ENCODE assay signal across 20 cellular contexts in the genomic region with DNA sequence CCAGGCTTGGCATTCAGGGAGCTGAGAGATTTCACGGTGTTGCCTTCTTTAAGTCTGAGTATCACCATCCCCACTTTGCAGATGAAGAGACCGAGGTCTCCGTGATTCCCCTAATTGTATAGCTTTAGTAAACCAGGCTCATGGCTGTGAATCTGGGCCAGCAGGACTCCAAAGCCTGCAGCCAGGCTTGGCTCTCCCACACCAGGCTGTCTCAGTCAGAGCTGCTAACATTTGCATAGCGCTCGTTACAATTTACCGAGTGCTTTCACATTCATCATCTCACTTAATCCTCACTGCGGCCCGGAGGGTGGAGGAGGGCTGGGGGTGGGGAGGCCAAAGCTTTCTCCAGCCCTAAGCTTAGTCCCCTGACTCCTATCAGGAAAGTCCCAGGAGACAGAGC. TPM values are rescaled to one million over a fixed set of nuclear protein-coding genes. Genes with fewer than 3 reads are reported as not detected.
DNase-seq lines count a peak whose midpoint lies in the region; ATAC-seq, FAIRE-seq and TF ChIP-seq lines count a peak whose summit lies in the region.
"Had no signal": no experiment of that assay in that cellular context is flagged by ENCODE, and none has a peak within 500 bp of the region (broad histone marks: within the 10 kb centered on the region; RNA-seq: fewer than 3 reads in every experiment).

No MANE protein-coding gene starts in this region.

- peaks cover 6% of the 10 kb centered on the region for H3K9me3 ChIP-seq in astrocyte (ENCODE audit: insufficient read depth, low read depth, low read length)
- peaks cover 9% of the 10 kb centered on the region for H3K9me3 ChIP-seq in iPS-20b (ENCODE audit: insufficient read depth, low read depth, low read length)
- no peaks in the 10 kb centered on the region for H3K9me3 ChIP-seq in right lobe of liver
- H3K9me3 ChIP-seq: Caco-2, MG63 had no signal

- ATAC-seq in GM23338 (peak; percentile 98), right lobe of liver (no peak)
- ATAC-seq: HepG2 had no signal

- H3K4me3 ChIP-seq in GM23338, result peak overlapping the region; percentile 21
- H3K4me3 ChIP-seq in astrocyte (ENCODE audit: insufficient read depth, low read depth, low read length), result no peak overlapping the region
- H3K4me3 ChIP-seq in iPS-20b (ENCODE audit: low read length), result peak overlapping the region; percentile 37
- H3K4me3 ChIP-seq in right lobe of liver, result no peak overlapping the region
- H3K4me3 ChIP-seq: MG63, SJCRH30 had no signal

- H2AFZ ChIP-seq in GM23338 (no peak overlapping the region), astrocyte (ENCODE audit: low read depth, low read length) (no peak overlapping the region)

- 8% methylated on average over 4 of the region's 8 CpGs for whole genome bisulfite sequencing in right lobe of liver (ENCODE audit: insufficient coverage, low coverage, low lambda C conversion rate, missing lambda C conversion rate)

- no peak for TF ChIP-seq POLR2A in right lobe of liver (IDR thresholded peaks at IDR 0.05)

- H3K4me3 Mint-ChIP-seq in GM23338, result peak overlapping the region; percentile 24; the same call in 2 of the 3 replicates
- H3K4me3 Mint-ChIP-seq in astrocyte (ENCODE audit: unreplicated experiment), result no peak overlapping the region

- TF ChIP-seq CTCF in GM23338 (conservative IDR thresholded peaks at IDR 0.05; ENCODE audit: low read depth in 2 of 2) (no peak), astrocyte (IDR thresholded peaks at IDR 0.05; ENCODE audit: insufficient read depth, low read depth, low read length) (no peak), right lobe of liver (IDR thresholded peaks at IDR 0.05) (no peak)

- no peaks in the 10 kb centered on the region; the same call in 1 of the 2 replicates for H3K36me3 ChIP-seq in GM23338 (ENCODE audit: insufficient read depth)
- H3K36me3 ChIP-seq in astrocyte (ENCODE audit: insufficient read depth, low read length), result no peaks in the 10 kb centered on the region
- H3K36me3 ChIP-seq in iPS-20b (ENCODE audit: insufficient read depth, low read depth, low read length), result no peaks in the 10 kb centered on the region
- H3K36me3 ChIP-seq in right lobe of liver, result no peaks in the 10 kb centered on the region
- H3K36me3 ChIP-seq: MG63, SJCRH30 had no signal

- H4K20me1 ChIP-seq in GM23338 (replicated peaks; ENCODE audit: insufficient read depth), result no peaks in the 10 kb centered on the region
- H4K20me1 ChIP-seq in astrocyte (ENCODE audit: insufficient read depth, low read length), result no peaks in the 10 kb centered on the region

- peaks cover 55% of the 10 kb centered on the region for H3K4me1 Mint-ChIP-seq in GM23338
- H3K4me1 Mint-ChIP-seq in astrocyte (ENCODE audit: low read depth, unreplicated experiment), result no peaks in the 10 kb centered on the region

- intact Hi-C loops in right lobe of liver (cut with DNase I), result no loop called here

- H3K27me3 ChIP-seq in GM23338 (ENCODE audit: insufficient read depth) (no peaks in the 10 kb centered on the region), astrocyte (ENCODE audit: insufficient read depth, low read length) (peaks cover 5% of the 10 kb centered on the region), iPS-20b (ENCODE audit: insufficient read depth, low read length) (no peaks in the 10 kb centered on the region), right lobe of liver (no peaks in the 10 kb centered on the region)
- H3K27me3 ChIP-seq: MG63, SJCRH30 had no signal

- H3K79me2 ChIP-seq in GM23338 (replicated peaks; ENCODE audit: insufficient read depth) (no peaks in the 10 kb centered on the region), astrocyte (ENCODE audit: insufficient read depth, low read length) (no peaks in the 10 kb centered on the region)

- H3K9me3 Mint-ChIP-seq in GM23338, result peaks cover 16% of the 10 kb centered on the region
- H3K9me3 Mint-ChIP-seq in astrocyte (ENCODE audit: unreplicated experiment), result peaks cover 3% of the 10 kb centered on the region

- no peak overlapping the region for H3K9ac ChIP-seq in astrocyte (ENCODE audit: low read length)
- H3K9ac ChIP-seq in iPS-20b (ENCODE audit: low read depth, low read length), result peak overlapping the region; percentile 38; the same call in 1 of the 2 replicates
- H3K9ac ChIP-seq: KMS-11 had no signal

- H3K4me1 ChIP-seq in GM23338 (ENCODE audit: insufficient read depth), result peaks cover 41% of the 10 kb centered on the region
- no peaks in the 10 kb centered on the region for H3K4me1 ChIP-seq in astrocyte (ENCODE audit: insufficient read depth, low read length)
- H3K4me1 ChIP-seq in iPS-20b (ENCODE audit: insufficient read depth, low read length), result peaks cover 28% of the 10 kb centered on the region
- no peaks in the 10 kb centered on the region for H3K4me1 ChIP-seq in right lobe of liver
- H3K4me1 ChIP-seq: Caco-2 had no signal

- H3K36me3 Mint-ChIP-seq in GM23338 (ENCODE audit: low read depth) (peaks cover 26% of the 10 kb centered on the region), astrocyte (ENCODE audit: low read depth, unreplicated experiment) (no peaks in the 10 kb centered on the region)

- peak; percentile 89 for DNase-seq in GM23338 (ENCODE audit: low spot score)
- DNase-seq in MV-4-11 (lab: John Stamatoyannopoulos, UW), result peak; percentile 4
- DNase-seq in astrocyte (ENCODE audit: low read depth), result no peak
- no peak for DNase-seq in ureter (ENCODE audit: low spot score)
- no peak for DNase-seq in activated CD4-positive, alpha-beta T cell treated with anti-CD3 and anti-CD28 coated beads for 48 hours
- no peak for DNase-seq in right lobe of liver
- DNase-seq in D341Med (ENCODE audit: low spot score), result no peak
- DNase-seq: AML-193, Caco-2, DMS79, GDM1, HCEC 1CT, MG63, NCI-H1105, NCI-H187, NCI-H446, SJCRH30 had no signal

- no peak for FAIRE-seq in astrocyte (lab: Jason Lieb, UNC)
- FAIRE-seq: HepG2 had no signal

- peaks cover 13% of the 10 kb centered on the region; the same call in 1 of the 2 replicates for H3F3A ChIP-seq in GM23338 (replicated peaks; ENCODE audit: low read depth)

- H3K4me2 ChIP-seq in GM23338, result peak overlapping the region; percentile 56
- H3K4me2 ChIP-seq in astrocyte (ENCODE audit: low read length), result peak overlapping the region; percentile 30
- H3K4me2 ChIP-seq: KMS-11 had no signal

- H3K9me2 ChIP-seq in GM23338 (ENCODE audit: insufficient read depth), result no peaks in the 10 kb centered on the region

- H3K27ac ChIP-seq in GM23338 (ENCODE audit: low read depth) (0 out of 2 replicates have a peak overlapping the region, but pooled peaks have one; percentile 56), astrocyte (ENCODE audit: low read depth, low read length) (no peak overlapping the region), iPS-20b (ENCODE audit: low read length) (no peak overlapping the region), right lobe of liver (no peak overlapping the region)
- H3K27ac ChIP-seq: KMS-11, SJCRH30 had no signal

- H3K27me3 Mint-ChIP-seq in GM23338 (ENCODE audit: insufficient read depth, low read depth, poor library complexity) (peaks cover 7% of the 10 kb centered on the region), astrocyte (ENCODE audit: low read depth, unreplicated experiment) (peaks cover 49% of the 10 kb centered on the region)

- H3K27ac Mint-ChIP-seq in GM23338 (no peak overlapping the region), astrocyte (ENCODE audit: unreplicated experiment) (no peak overlapping the region)

TF ChIP-seq in GM23338, 12 proteins besides CTCF, POLR2A, EP300 and RAD21 (continues in another document):
- peak; percentile 8; the same call in 1 of the 2 replicates for TF ChIP-seq CREB1 (CRISPR knock-in tag; IDR thresholded peaks at IDR 0.05; ENCODE audit: low read depth)
- peak; percentile 73 for TF ChIP-seq NANOG (IDR thresholded peaks at IDR 0.05; ENCODE audit: borderline replicate concordance)
- no peak for TF ChIP-seq EZH2 (IDR thresholded peaks at IDR 0.05; ENCODE audit: low read depth, unreplicated experiment)

RNA-seq across cellular contexts. Expression of gene C1orf94, which starts 11.7 kb away (rescaled TPM):
- 4.9 and 5.3 TPM in 2 replicates for total RNA-seq in GM23338 (2014; rRNA removed; shearing (Covaris generic))
- 4.3 and 4.9 TPM in 2 replicates for polyA plus RNA-seq in GM23338 (2016; fragmentation: Nextera tagmentation; extraction: Ambion mirVana)
- total RNA-seq in astrocyte (0.70 and 0.75 TPM in 2 replicates), ureter (not detected), right lobe of liver (not detected)
- total RNA-seq: Caco-2, HepG2 had no signal
- polyA plus RNA-seq: HepG2 had no signal

RNA-seq across cellular contexts. Expression of gene CSMD2, which starts 23.4 kb away (rescaled TPM):
- total RNA-seq in GM23338 (2014; rRNA removed; shearing (Covaris generic)), result 16.6 and 18.8 TPM in 2 replicates
- polyA plus RNA-seq in GM23338 (2016; fragmentation: Nextera tagmentation; extraction: Ambion mirVana), result 4.7 and 5.3 TPM in 2 replicates
- total RNA-seq in astrocyte (11.1 and 13.6 TPM in 2 replicates), ureter (1.1 TPM), right lobe of liver (under 1 TPM in 5 of 6 experiments, not detected in 1; under 0.01 to 0.19 (median 0.09) TPM)
- total RNA-seq: Caco-2, HepG2 had no signal
- polyA plus RNA-seq: HepG2 had no signal

Comparison
In these comparisons a context has a peak if more than half of its experiments do, and no peak if none do; other contexts are left out.
1. DNase-seq: peak in GM23338 (single experiment) and MV-4-11 (single experiment); none in astrocyte (single experiment), ureter (single experiment), activated CD4-positive, alpha-beta T cell treated with anti-CD3 and anti-CD28 coated beads for 48 hours (single experiment), right lobe of liver (0 of 3) and D341Med (single experiment).
2. H3K4me3 ChIP-seq: peak in GM23338 (single experiment) and iPS-20b (single experiment); none in astrocyte (single experiment) and right lobe of liver (0 of 3).